In the genomic region with DNA sequence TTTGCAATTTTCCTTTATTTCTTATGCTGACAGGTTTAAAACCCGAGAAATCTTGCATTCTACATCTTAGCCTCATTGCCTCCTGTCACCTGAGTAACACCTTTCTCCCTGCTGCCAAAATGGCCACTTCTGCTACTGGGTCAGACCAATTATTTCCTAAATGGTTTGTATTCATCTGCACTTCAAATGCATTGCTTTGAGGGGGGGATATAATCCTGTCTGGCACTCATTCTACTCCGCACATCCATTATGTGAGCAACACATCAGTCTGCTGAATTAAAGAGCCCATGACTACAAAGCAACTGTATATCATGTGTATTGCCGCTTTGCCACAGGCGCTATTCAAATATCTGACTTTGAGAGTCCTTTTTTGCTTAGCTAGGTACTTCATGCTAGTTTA, we compare ENCODE assay signal across 21 cellular contexts.
"Had no signal": no experiment of that assay in that cellular context is flagged by ENCODE, and none has a peak within 500 bp of the region (broad histone marks: within the 10 kb centered on the region; RNA-seq: fewer than 3 reads in every experiment).

No MANE protein-coding gene starts in this region.

- H3K9me3 ChIP-seq: gastrocnemius medialis, neutrophil, pancreas, right lobe of liver, thoracic aorta had no signal

- H3K36me3 ChIP-seq: gastrocnemius medialis, neutrophil, pancreas, right lobe of liver, thoracic aorta, tibial nerve, upper lobe of left lung had no signal

- DNase-seq: cortex of kidney; dorsolateral prefrontal cortex; effector CD4-positive, alpha-beta T cell; endodermal cell; foreskin fibroblast; gastrocnemius medialis; head of caudate nucleus; kidney; natural killer cell; pancreas; right lobe of liver; small intestine; stimulated activated CD4-positive, alpha-beta T cell treated with anti-CD3 and anti-CD28 coated beads, Interleukin-15, amount 100 ng/mL, for 24 hours; stimulated activated CD4-positive, alpha-beta T cell treated with anti-CD3 and anti-CD28 coated beads, Interleukin-2, amount 100 ng/mL, for 48 hours; stimulated activated naive B cell treated with anti-CD40 and anti-IgM and Interleukin-4, amounts not matched to agents 10 μg/mL and 1 μg/mL and 100 μg/mL, for 72 hours; upper lobe of left lung had no signal

- H3K27me3 ChIP-seq: gastrocnemius medialis, neutrophil, pancreas, right lobe of liver, tibial nerve, upper lobe of left lung had no signal

- H3K27ac ChIP-seq: dorsolateral prefrontal cortex, epithelial cell of prostate, gastrocnemius medialis, neutrophil, pancreas, right lobe of liver, thoracic aorta, tibial nerve, upper lobe of left lung had no signal

- H3K4me3 ChIP-seq: dorsolateral prefrontal cortex, gastrocnemius medialis, lung, pancreas, right lobe of liver, thoracic aorta, tibial nerve, upper lobe of left lung had no signal
